30 cellular contexts compared by ENCODE assay signal in the genomic region with DNA sequence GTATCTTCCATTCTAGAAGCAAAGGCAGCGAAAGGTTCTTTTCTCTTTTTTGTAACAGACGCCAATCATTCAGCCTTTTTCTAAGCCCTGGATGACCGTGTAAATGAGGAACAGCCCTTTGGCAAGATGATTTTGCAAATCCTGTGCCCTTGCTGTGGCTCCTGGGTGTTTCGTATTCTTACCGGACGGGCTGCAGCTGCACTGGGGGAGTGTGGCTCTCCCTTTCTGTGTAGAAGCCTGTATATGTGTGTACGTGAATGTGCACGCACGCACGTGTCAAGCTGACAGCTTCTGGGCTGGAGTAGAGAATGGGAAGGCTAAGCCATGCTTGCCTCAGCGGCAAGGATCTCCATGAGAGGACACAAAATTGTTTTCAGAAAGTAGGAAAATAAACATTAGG. TPM values are rescaled to one million over a fixed set of nuclear protein-coding genes. Genes with fewer than 3 reads are reported as not detected.
DNase-seq lines count a peak whose midpoint lies in the region; ATAC-seq and TF ChIP-seq lines count a peak whose summit lies in the region.
"Had no signal": no experiment of that assay in that cellular context is flagged by ENCODE, and none has a peak within 500 bp of the region (broad histone marks: within the 10 kb centered on the region; RNA-seq: fewer than 3 reads in every experiment).

No MANE protein-coding gene starts in this region.

- H2AK5ac ChIP-seq in trophoblast cell (ENCODE audit: low read length): no peak overlapping the region

- H3K27ac ChIP-seq in HL-60 (replicated peaks) (peak overlapping the region; percentile 81), spleen (peak overlapping the region in 6 of 8 donors; percentile 11 to 74 (median 60)), trophoblast cell (ENCODE audit: low read depth, low read length) (no peak overlapping the region)
- H3K27ac ChIP-seq: breast epithelium, hepatocyte, right atrium auricular region, thyroid gland had no signal

- H4K8ac ChIP-seq in trophoblast cell (ENCODE audit: low read depth, low read length): no peak overlapping the region

- no peaks in the 10 kb centered on the region for H3K9me3 Mint-ChIP-seq in brain
- H3K9me3 Mint-ChIP-seq: activated CD8-positive, alpha-beta T cell treated with anti-CD3 and anti-CD28 coated beads for 36 hours; activated naive CD4-positive, alpha-beta T cell treated with anti-CD3 and anti-CD28 coated beads, Interleukin-2, amount 50 U/mL, for 24 hours; activated T-helper 17 cell treated with anti-CD3 and anti-CD28 coated beads, Interleukin-2, amount 50 U/mL, for 72 hours had no signal

- intact Hi-C loops in spleen (cut with DNase I; ENCODE audit: low total_unique reads): no loop called here

- no peak overlapping the region for H3K4ac ChIP-seq in trophoblast cell (ENCODE audit: low read depth, low read length)

- no peak overlapping the region for H3K23ac ChIP-seq in trophoblast cell (ENCODE audit: low read length)

- H3K18ac ChIP-seq in trophoblast cell (ENCODE audit: low read length): no peak overlapping the region

- H3K4me2 ChIP-seq in trophoblast cell (ENCODE audit: low read length): no peak overlapping the region
- H3K4me2 ChIP-seq: hepatocyte had no signal

- no peak overlapping the region for H3K4me3 ChIP-seq in HL-60 (replicated peaks; ENCODE audit: insufficient read depth, low read length)
- no peak overlapping the region for H3K4me3 ChIP-seq in NB4 (ENCODE audit: low read depth, low read length)
- H3K4me3 ChIP-seq in spleen: no peak overlapping the region
- H3K4me3 ChIP-seq in trophoblast cell (ENCODE audit: low read depth, low read length): no peak overlapping the region
- H3K4me3 ChIP-seq: breast epithelium, HAP-1, hepatocyte, mucosa of descending colon, right atrium auricular region, stomach, thyroid gland had no signal

- no peaks in the 10 kb centered on the region for H3K79me1 ChIP-seq in trophoblast cell (ENCODE audit: low read length)

- no peak overlapping the region for H2BK12ac ChIP-seq in trophoblast cell (ENCODE audit: low read length)

- DNase-seq in HL-60 (ENCODE audit: low read depth in 1 of 2, low spot score in 1 of 2) (peak; percentile 79 to 98), NB4 (ENCODE audit: low read depth) (peak; percentile 90), spleen (no peak), trophoblast cell (no peak), NAMALWA (ENCODE audit: low spot score) (no peak)
- DNase-seq: activated CD4-positive, alpha-beta T cell treated with anti-CD3 and anti-CD28 coated beads for 1 hour; activated CD8-positive, alpha-beta memory T cell treated with anti-CD3 and anti-CD28 coated beads, Interleukin-2, amount 50 U/mL, for 48 hours; activated CD8-positive, alpha-beta T cell treated with anti-CD3 and anti-CD28 coated beads for 36 hours; C1 segment of cervical spinal cord; Caco-2; DMS79 treated with DMSO at 0.1 percent for 48 hours; GDM1; Karpas-422; NCI-H1048; NCI-H446 treated with DMSO at 0.1 percent for 48 hours; NCI-H774; PC-3; stimulated activated CD4-positive, alpha-beta T cell treated with anti-CD3 and anti-CD28 coated beads, Interleukin-4, amount 100 ng/mL, for 1 hour; stomach; thyroid gland had no signal

- H3K36me3 Mint-ChIP-seq in brain: peaks cover 73% of the 10 kb centered on the region

- H4K12ac ChIP-seq in trophoblast cell (ENCODE audit: low read depth, low read length): no peak overlapping the region

- H3K9ac ChIP-seq in trophoblast cell (ENCODE audit: low read length): no peak overlapping the region

- no peak overlapping the region for H4K91ac ChIP-seq in trophoblast cell (ENCODE audit: low read depth, low read length)

- peak overlapping the region in 2 of 5 experiments; percentile 77 to 82 for H3K27ac Mint-ChIP-seq in brain
- H3K27ac Mint-ChIP-seq: activated naive CD4-positive, alpha-beta T cell treated with anti-CD3 and anti-CD28 coated beads, Interleukin-2, amount 50 U/mL, for 24 hours; activated T-helper 17 cell treated with anti-CD3 and anti-CD28 coated beads, Interleukin-2, amount 50 U/mL, for 72 hours had no signal

- H3K4me1 ChIP-seq in spleen: peaks cover 3 to 88% (median 32%) of the 10 kb centered on the region in 6 donors
- no peaks in the 10 kb centered on the region for H3K4me1 ChIP-seq in trophoblast cell (ENCODE audit: control insufficient read depth in 1 of 2, insufficient read depth in 2 of 2, low read length in 2 of 2)
- H3K4me1 ChIP-seq: breast epithelium, Caco-2, HAP-1, right atrium auricular region, thyroid gland had no signal

- TF ChIP-seq CTCF in HL-60 (IDR thresholded peaks at IDR 0.05; ENCODE audit: insufficient read depth, low read length): no peak
- no peak for TF ChIP-seq CTCF in NB4 (IDR thresholded peaks at IDR 0.05; ENCODE audit: low read depth, low read length)
- no peak for TF ChIP-seq CTCF in brain (conservative IDR thresholded peaks at IDR 0.05)
- TF ChIP-seq CTCF in spleen (IDR thresholded peaks at IDR 0.05 in 8 of 11, conservative IDR thresholded peaks at IDR 0.05 in 3 of 11): no peak

- H2AFZ ChIP-seq in trophoblast cell (ENCODE audit: insufficient read depth, low read length, poor library complexity): no peak overlapping the region
- H2AFZ ChIP-seq: hepatocyte had no signal

- H2BK120ac ChIP-seq in trophoblast cell (ENCODE audit: insufficient read depth, low read length, poor library complexity): no peak overlapping the region

- H3K4me1 Mint-ChIP-seq in brain: peaks cover 32% of the 10 kb centered on the region

- 47 to 77% (median 66%) methylated on average over 11 of the region's 11 CpGs for WGBS in spleen, 5 donors
- WGBS in trophoblast cell (ENCODE audit: extremely low coverage, insufficient coverage, insufficient read length): no CpG with 5 or more reads among the region's 11 CpGs

- H3K27me3 Mint-ChIP-seq in brain: no peaks in the 10 kb centered on the region
- H3K27me3 Mint-ChIP-seq: activated CD8-positive, alpha-beta T cell treated with anti-CD3 and anti-CD28 coated beads for 36 hours; activated naive CD4-positive, alpha-beta T cell treated with anti-CD3 and anti-CD28 coated beads, Interleukin-2, amount 50 U/mL, for 24 hours; activated T-helper 17 cell treated with anti-CD3 and anti-CD28 coated beads, Interleukin-2, amount 50 U/mL, for 72 hours had no signal

- H3K9me3 ChIP-seq in spleen: no peaks in the 10 kb centered on the region
- peaks cover 2% of the 10 kb centered on the region for H3K9me3 ChIP-seq in trophoblast cell (ENCODE audit: insufficient read depth, low read depth, low read length)
- H3K9me3 ChIP-seq: breast epithelium, Caco-2, HAP-1, mucosa of descending colon, right atrium auricular region, stomach, thyroid gland had no signal

- no peak for ATAC-seq in HG02852 (IDR thresholded peaks at IDR 0.05; ENCODE audit: unreplicated experiment)
- ATAC-seq: activated CD8-positive, alpha-beta T cell treated with anti-CD3 and anti-CD28 coated beads for 36 hours; activated T-helper 17 cell treated with anti-CD3 and anti-CD28 coated beads, Interleukin-2, amount 50 U/mL, for 72 hours; mucosa of descending colon; PC-3; SK-N-SH treated with all-trans-retinoic acid at 6 μM for 48 hours had no signal

- TF ChIP-seq POLR2A in NB4 (IDR thresholded peaks at IDR 0.05; ENCODE audit: extremely low read depth, insufficient read length): no peak
- no peak for TF ChIP-seq POLR2A in spleen (IDR thresholded peaks at IDR 0.05)

- H3K36me3 ChIP-seq in spleen: peaks cover 0 to 100% (median 82%) of the 10 kb centered on the region in 6 donors
- H3K36me3 ChIP-seq in trophoblast cell (ENCODE audit: control insufficient read depth in 1 of 2, insufficient read depth in 2 of 2, low read length in 2 of 2): peaks cover 46 to 55% of the 10 kb centered on the region in 2 experiments

- peak overlapping the region in 3 of 5 experiments; percentile 22 to 48 (median 35) for H3K4me3 Mint-ChIP-seq in brain
- H3K4me3 Mint-ChIP-seq: activated CD8-positive, alpha-beta T cell treated with anti-CD3 and anti-CD28 coated beads for 36 hours; activated naive CD4-positive, alpha-beta T cell treated with anti-CD3 and anti-CD28 coated beads, Interleukin-2, amount 50 U/mL, for 24 hours; activated T-helper 17 cell treated with anti-CD3 and anti-CD28 coated beads, Interleukin-2, amount 50 U/mL, for 72 hours had no signal

- no peaks in the 10 kb centered on the region for H3K79me2 ChIP-seq in trophoblast cell (ENCODE audit: control insufficient read depth, insufficient read depth, low read length, poor library complexity)

- H3K27me3 ChIP-seq in HL-60 (ENCODE audit: insufficient read depth, poor library complexity, severe bottlenecking) (no peaks in the 10 kb centered on the region), spleen (replicated peaks in 1 of 7) (no peaks in the 10 kb centered on the region), trophoblast cell (ENCODE audit: insufficient read depth, low read length) (no peaks in the 10 kb centered on the region)
- H3K27me3 ChIP-seq: breast epithelium, hepatocyte, right atrium auricular region, stomach, thyroid gland had no signal

- H3K14ac ChIP-seq in trophoblast cell (ENCODE audit: low read length): no peak overlapping the region

- no peak overlapping the region for H2BK5ac ChIP-seq in trophoblast cell (ENCODE audit: low read depth, low read length, poor library complexity)

RNA-seq across cellular contexts. Expression of gene GRPEL1, which starts 8.2 kb away (rescaled TPM):
- 34.2 TPM for polyA plus RNA-seq in brain (ENCODE audit: insufficient read depth, low read depth, low replicate concordance)
- total RNA-seq in spleen: 10 to 100 TPM; 21.3 to 42.7 (median 32.7) TPM
- polyA plus RNA-seq in spleen: 10 to 100 TPM; 17.6 to 29.6 (median 23.8) TPM
- polyA plus RNA-seq in trophoblast cell (2013): 21.7 and 22.8 TPM in 2 replicates

RNA-seq across cellular contexts. Expression of gene TADA2B, which starts 16.5 kb away (rescaled TPM):
- polyA plus RNA-seq in brain (ENCODE audit: insufficient read depth, low read depth, low replicate concordance): 14.1 TPM
- 10 to 100 TPM; 22.6 to 32.2 (median 27.1) TPM for total RNA-seq in spleen
- polyA plus RNA-seq in spleen: 10 to 100 TPM in 2 of 3 donors, 1 to 10 TPM in 1; 9.9 to 15.6 (median 10.8) TPM
- 10.9 and 11.0 TPM in 2 replicates for polyA plus RNA-seq in trophoblast cell (2013)

Comparison
In these comparisons a context has a peak if more than half of its experiments do, and no peak if none do; other contexts are left out.
1. DNase-seq: peak in HL-60 (2 of 2) and NB4 (single experiment); none in spleen (single experiment), trophoblast cell (0 of 2) and NAMALWA (single experiment).